Comparison of ENCODE assay signal across 8 cellular contexts in genomic region chr7:41696323-41696916, GRCh38.
DNase-seq lines count a peak whose midpoint lies in the region; ATAC-seq and TF ChIP-seq lines count a peak whose summit lies in the region.

No MANE protein-coding gene starts in this region.

- H3K4me3 ChIP-seq in HEK293 (ENCODE audit: low read depth, low read length) (peak overlapping the region; percentile 33), OCI-LY1 (ENCODE audit: low read depth, low read length, poor library complexity, severe bottlenecking) (no peak overlapping the region), choroid plexus epithelial cell (ENCODE audit: low read depth, low read length) (peak overlapping the region; percentile 56)

- no peak overlapping the region for H2AFZ ChIP-seq in OCI-LY1 (ENCODE audit: low read length)

- H3K9ac ChIP-seq in OCI-LY1 (ENCODE audit: low read length) = no peak overlapping the region

- no peaks in the 10 kb centered on the region for H3F3A ChIP-seq in OCI-LY1 (ENCODE audit: insufficient read depth, low read length)

- no peaks in the 10 kb centered on the region for H3K79me2 ChIP-seq in OCI-LY1 (ENCODE audit: insufficient read depth, low read length)

- TF ChIP-seq CTCF in HEK293 (tag by site-specific recombination; IDR thresholded peaks at IDR 0.05) (peak; percentile 61), OCI-LY1 (IDR thresholded peaks at IDR 0.05; ENCODE audit: low read length) (peak; percentile 94), choroid plexus epithelial cell (conservative IDR thresholded peaks at IDR 0.05; ENCODE audit: low read depth, low read length) (peak; percentile 90)

- no peak overlapping the region for H3K4me2 ChIP-seq in OCI-LY1 (ENCODE audit: low read length)

- ATAC-seq in GM19452 (IDR thresholded peaks at IDR 0.05; ENCODE audit: unreplicated experiment) = no peak

- H3K27me3 ChIP-seq in OCI-LY1 (ENCODE audit: insufficient read depth, low read length) = no peaks in the 10 kb centered on the region

- DNase-seq in EH (ENCODE audit: low read depth) (peak; percentile 86), choroid plexus epithelial cell (ENCODE audit: low read depth) (peak; percentile 92), kidney tubule cell (ENCODE audit: low spot score) (peak; percentile 87), NCI-H1436 (lab: John Stamatoyannopoulos, UW) (no peak)
- peak; percentile 53 for DNase-seq in stimulated activated CD8-positive, alpha-beta memory T cell treated with anti-CD3 and anti-CD28 coated beads, Interleukin-4, amount 100 ng/mL, for 48 hours

- H3K4me1 ChIP-seq in HEK293 (ENCODE audit: control insufficient read depth, insufficient read depth, low read length) = peaks cover 3% of the 10 kb centered on the region; the same call in 1 of the 2 replicates
- no peaks in the 10 kb centered on the region for H3K4me1 ChIP-seq in OCI-LY1 (ENCODE audit: insufficient read depth, low read length, severe bottlenecking)

- H3K36me3 ChIP-seq in HEK293 (ENCODE audit: control insufficient read depth in 2 of 2, insufficient read depth in 1 of 2, low read length in 2 of 2) (no peaks in the 10 kb centered on the region), OCI-LY1 (ENCODE audit: insufficient read depth, low read length) (no peaks in the 10 kb centered on the region)

- H3K9me3 ChIP-seq in HEK293 (ENCODE audit: control insufficient read depth, insufficient read depth, low read depth, low read length) (no peaks in the 10 kb centered on the region), OCI-LY1 (ENCODE audit: low read length) (no peaks in the 10 kb centered on the region)

- CTCF ChIA-PET in HEK293 (lab: Yijun Ruan, JAX) = interaction anchor here (0.6 to 3.4 kb wide), 26 partner anchors 9 to 1935 kb away, joined by 3 to 18 read pairs (median 3); no protein-coding TSS in a partner anchor

- POLR2A ChIA-PET in HEK293 (lab: Yijun Ruan, JAX) = interaction anchor here (0.6 kb wide), 1 partner anchor 290 kb away, joined by 5 read pairs; no protein-coding TSS in a partner anchor

- no peaks in the 10 kb centered on the region for H3K9me2 ChIP-seq in OCI-LY1 (ENCODE audit: low read depth, low read length)

- H3K27ac ChIP-seq in HEK293 (ENCODE audit: extremely low read depth, low read depth, low read length) = no peak overlapping the region; the same call in 1 of the 2 replicates
- no peak overlapping the region for H3K27ac ChIP-seq in OCI-LY1 (ENCODE audit: low read depth, low read length, poor library complexity, severe bottlenecking)

- H4K20me1 ChIP-seq in OCI-LY1 (ENCODE audit: insufficient read depth, low read length) = no peaks in the 10 kb centered on the region

TF ChIP-seq in HEK293, 187 proteins besides CTCF, POLR2A, EP300 and RAD21 (continues in another document):
- TF ChIP-seq, protein P1, sequence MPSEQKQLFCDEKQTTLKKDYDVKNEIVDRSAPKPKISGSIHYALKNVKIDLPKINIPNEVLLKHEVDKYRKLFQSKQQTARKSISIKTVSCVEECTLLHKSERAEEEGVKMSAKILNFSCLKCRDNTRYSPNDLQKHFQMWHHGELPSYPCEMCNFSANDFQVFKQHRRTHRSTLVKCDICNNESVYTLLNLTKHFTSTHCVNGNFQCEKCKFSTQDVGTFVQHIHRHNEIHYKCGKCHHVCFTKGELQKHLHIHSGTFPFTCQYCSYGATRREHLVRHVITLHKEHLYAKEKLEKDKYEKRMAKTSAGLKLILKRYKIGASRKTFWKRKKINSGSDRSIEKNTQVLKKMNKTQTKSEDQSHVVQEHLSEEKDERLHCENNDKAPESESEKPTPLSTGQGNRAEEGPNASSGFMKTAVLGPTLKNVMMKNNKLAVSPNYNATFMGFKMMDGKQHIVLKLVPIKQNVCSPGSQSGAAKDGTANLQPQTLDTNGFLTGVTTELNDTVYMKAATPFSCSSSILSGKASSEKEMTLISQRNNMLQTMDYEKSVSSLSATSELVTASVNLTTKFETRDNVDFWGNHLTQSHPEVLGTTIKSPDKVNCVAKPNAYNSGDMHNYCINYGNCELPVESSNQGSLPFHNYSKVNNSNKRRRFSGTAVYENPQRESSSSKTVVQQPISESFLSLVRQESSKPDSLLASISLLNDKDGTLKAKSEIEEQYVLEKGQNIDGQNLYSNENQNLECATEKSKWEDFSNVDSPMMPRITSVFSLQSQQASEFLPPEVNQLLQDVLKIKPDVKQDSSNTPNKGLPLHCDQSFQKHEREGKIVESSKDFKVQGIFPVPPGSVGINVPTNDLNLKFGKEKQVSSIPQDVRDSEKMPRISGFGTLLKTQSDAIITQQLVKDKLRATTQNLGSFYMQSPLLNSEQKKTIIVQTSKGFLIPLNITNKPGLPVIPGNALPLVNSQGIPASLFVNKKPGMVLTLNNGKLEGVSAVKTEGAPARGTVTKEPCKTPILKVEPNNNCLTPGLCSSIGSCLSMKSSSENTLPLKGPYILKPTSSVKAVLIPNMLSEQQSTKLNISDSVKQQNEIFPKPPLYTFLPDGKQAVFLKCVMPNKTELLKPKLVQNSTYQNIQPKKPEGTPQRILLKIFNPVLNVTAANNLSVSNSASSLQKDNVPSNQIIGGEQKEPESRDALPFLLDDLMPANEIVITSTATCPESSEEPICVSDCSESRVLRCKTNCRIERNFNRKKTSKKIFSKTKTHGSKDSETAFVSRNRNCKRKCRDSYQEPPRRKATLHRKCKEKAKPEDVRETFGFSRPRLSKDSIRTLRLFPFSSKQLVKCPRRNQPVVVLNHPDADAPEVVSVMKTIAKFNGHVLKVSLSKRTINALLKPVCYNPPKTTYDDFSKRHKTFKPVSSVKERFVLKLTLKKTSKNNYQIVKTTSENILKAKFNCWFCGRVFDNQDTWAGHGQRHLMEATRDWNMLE (tag by site-specific recombination; conservative IDR thresholded peaks at IDR 0.05; ENCODE audit: low read depth) = no peak
- TF ChIP-seq ZNF335 (tag by site-specific recombination; conservative IDR thresholded peaks at IDR 0.05) = peak; percentile 90
- peak; percentile 32; the same call in 1 of the 2 replicates for TF ChIP-seq ZNF24 (tag by site-specific recombination; IDR thresholded peaks at IDR 0.05)
- no peak for TF ChIP-seq ZNF155 (tag by site-specific recombination; IDR thresholded peaks at IDR 0.05)
- TF ChIP-seq PRDM1 (tag by site-specific recombination; IDR thresholded peaks at IDR 0.05) = peak; percentile 58
- no peak for TF ChIP-seq ZNF148 (tag by site-specific recombination; IDR thresholded peaks at IDR 0.05; ENCODE audit: borderline replicate concordance)
- TF ChIP-seq KLF7 (tag by site-specific recombination; IDR thresholded peaks at IDR 0.05; ENCODE audit: borderline replicate concordance) = no peak
- TF ChIP-seq ZBTB8A (tag by site-specific recombination; IDR thresholded peaks at IDR 0.05) = peak; percentile 38; the same call in 1 of the 2 replicates
- TF ChIP-seq ZNF692 (tag by site-specific recombination; IDR thresholded peaks at IDR 0.05) = 0 out of 2 replicates have a peak, but pooled peaks have one; percentile 17
- TF ChIP-seq ZNF654 (tag by site-specific recombination; IDR thresholded peaks at IDR 0.05; ENCODE audit: low read depth) = peak; percentile 69
- TF ChIP-seq SP3 (tag by site-specific recombination; IDR thresholded peaks at IDR 0.05) = no peak
- peak; percentile 51 for TF ChIP-seq ZNF366 (tag by site-specific recombination; conservative IDR thresholded peaks at IDR 0.05)
- TF ChIP-seq ZNF600 (tag by site-specific recombination; IDR thresholded peaks at IDR 0.05) = 0 out of 2 replicates have a peak, but pooled peaks have one; percentile 36
- peak; percentile 27; the same call in 1 of the 2 replicates for TF ChIP-seq ZNF561 (tag by site-specific recombination; IDR thresholded peaks at IDR 0.05; ENCODE audit: borderline replicate concordance)
- TF ChIP-seq SP7 (tag by site-specific recombination; IDR thresholded peaks at IDR 0.05) = peak; percentile 59
- TF ChIP-seq ZNF521 (tag by site-specific recombination; IDR thresholded peaks at IDR 0.05) = no peak
- TF ChIP-seq ZNF391 (tag by site-specific recombination; IDR thresholded peaks at IDR 0.05; ENCODE audit: borderline replicate concordance, low read depth) = 0 out of 2 replicates have a peak, but pooled peaks have one; percentile 12
